Comparison of ENCODE assay signal across 7 cellular contexts in genomic region chr11:20355221-20356219, GRCh38. TPM values are rescaled to one million over a fixed set of nuclear protein-coding genes. Genes with fewer than 3 reads are reported as not detected.
DNase-seq lines count a peak whose midpoint lies in the region; ATAC-seq, FAIRE-seq and TF ChIP-seq lines count a peak whose summit lies in the region.

No MANE protein-coding gene starts in this region.

- H3K27me3 ChIP-seq in bronchial epithelial cell (ENCODE audit: control insufficient read depth, insufficient read depth, low read length) (no peaks in the 10 kb centered on the region), lower lobe of right lung (ENCODE audit: low read depth) (no peaks in the 10 kb centered on the region)

- POLR2A ChIA-PET in RWPE1 (lab: Yijun Ruan, JAX; ENCODE audit: low non-redundant PET): no interaction called here

- H3K4me3 ChIP-seq in bronchial epithelial cell (ENCODE audit: low read depth, low read length) (no peak overlapping the region), lower lobe of right lung (no peak overlapping the region)

- H3K4me1 ChIP-seq in lower lobe of right lung: no peaks in the 10 kb centered on the region

- CTCF ChIA-PET in RWPE1 (lab: Yijun Ruan, JAX): interaction anchor here (0.6 to 2.9 kb wide), 6 partner anchors 8 to 227 kb away, joined by 3 to 24 read pairs (median 6); no protein-coding TSS in a partner anchor

- FAIRE-seq in bronchial epithelial cell (lab: Jason Lieb, UNC): no peak

- H3K27ac ChIP-seq in RWPE1 (no peak overlapping the region), lower lobe of right lung (no peak overlapping the region)

- TF ChIP-seq CTCF in GM20000 (IDR thresholded peaks at IDR 0.05; ENCODE audit: extremely low read depth, missing control alignments) (peak; percentile 49), RWPE1 (conservative IDR thresholded peaks at IDR 0.05; ENCODE audit: low read depth) (peak; percentile 55), bronchial epithelial cell (IDR thresholded peaks at IDR 0.05; ENCODE audit: insufficient read depth, low read length, severe bottlenecking) (peak; percentile 72), lower lobe of right lung (IDR thresholded peaks at IDR 0.05) (peak; percentile 41)

- H3K36me3 ChIP-seq in bronchial epithelial cell (ENCODE audit: control insufficient read depth, insufficient read depth, low read length) (no peaks in the 10 kb centered on the region), lower lobe of right lung (no peaks in the 10 kb centered on the region)

- H3K9me3 ChIP-seq in lower lobe of right lung: no peaks in the 10 kb centered on the region

- peak; percentile 63 for DNase-seq in ELR (ENCODE audit: low read depth)
- DNase-seq in GM20000 (ENCODE audit: low spot score): peak; percentile 39
- peak; percentile 25 for DNase-seq in RWPE1 (ENCODE audit: low spot score)
- DNase-seq in bronchial epithelial cell (ENCODE audit: low read depth): peak; percentile 61
- no peak for DNase-seq in lower lobe of right lung
- no peak for DNase-seq in effector CD8-positive, alpha-beta T cell (lab: John Stamatoyannopoulos, UW)

- ATAC-seq in HG03442 (IDR thresholded peaks at IDR 0.05; ENCODE audit: unreplicated experiment): peak; percentile 69
- ATAC-seq in lower lobe of right lung: peak; percentile 67 to 70

- intact Hi-C loops in lower lobe of right lung (cut with DNase I): no loop called here

RNA-seq across cellular contexts. Expression of gene HTATIP2, which starts 8.0 kb away (rescaled TPM):
- total RNA-seq in bronchial epithelial cell (84.5 and 94.0 TPM in 2 replicates), lower lobe of right lung (54.4 TPM)

RNA-seq across cellular contexts. Expression of gene PRMT3, which starts 32.0 kb away (rescaled TPM):
- 26.9 and 31.6 TPM in 2 replicates for total RNA-seq in bronchial epithelial cell
- total RNA-seq in lower lobe of right lung: 10.6 TPM

Comparison
In these comparisons a context has a peak if more than half of its experiments do, and no peak if none do; other contexts are left out.
1. DNase-seq: peak in ELR (single experiment), GM20000 (single experiment), RWPE1 (single experiment) and bronchial epithelial cell (single experiment); none in lower lobe of right lung (single experiment) and effector CD8-positive, alpha-beta T cell (single experiment).
2. Peak in every context shown above with its lines, with median percentiles within 50 percentile points of each other: CTCF ChIP-seq.